Comparison of ENCODE assay signal across 27 cellular contexts in the genomic region with DNA sequence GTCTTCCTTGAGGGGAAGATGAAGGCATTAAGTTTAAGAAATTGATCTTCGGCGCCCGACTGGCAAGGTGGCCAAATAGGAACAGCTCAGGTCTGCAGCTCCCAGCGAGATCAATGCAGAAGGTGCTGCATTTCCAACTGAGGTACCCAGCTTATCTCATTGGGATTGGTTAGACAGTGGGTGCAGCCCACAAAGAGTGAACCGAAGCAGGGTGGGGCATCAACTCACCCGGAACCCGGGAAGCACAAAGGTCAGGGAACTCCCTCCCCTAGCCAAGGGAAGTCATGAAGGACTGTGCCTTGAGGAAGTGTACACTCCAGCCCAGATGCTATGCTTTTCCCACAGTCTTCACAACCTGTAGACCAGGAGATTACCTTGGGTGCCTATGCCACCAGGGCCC. TPM values are rescaled to one million over a fixed set of nuclear protein-coding genes. Genes with fewer than 3 reads are reported as not detected.
"Had no signal": no experiment of that assay in that cellular context is flagged by ENCODE, and none has a peak within 500 bp of the region (broad histone marks: within the 10 kb centered on the region; RNA-seq: fewer than 3 reads in every experiment).

No MANE protein-coding gene starts in this region.

- DNase-seq: islet precursor cell; lower lobe of right lung; mammary epithelial cell; mesenchymal stem cell; naive B cell; natural killer cell; nephron progenitor cell; occipital lobe; right lobe of liver; stimulated activated CD4-positive, alpha-beta T cell treated with anti-CD3 and anti-CD28 coated beads, Interleukin-12 subunit alpha, Interleukin-12 subunit beta, amount 100 ng/mL, for 4 hours; stimulated activated CD4-positive, alpha-beta T cell treated with anti-CD3 and anti-CD28 coated beads, Interleukin-15, amount 100 ng/mL, for 24 hours; stimulated activated CD4-positive, alpha-beta T cell treated with anti-CD3 and anti-CD28 coated beads, Interleukin-2, amount 100 ng/mL, for 24 hours; stimulated activated CD4-positive, alpha-beta T cell treated with anti-CD3 and anti-CD28 coated beads, Interleukin-4, amount 100 ng/mL, for 1 hour; stimulated activated naive B cell treated with anti-CD40 and anti-IgM and Interleukin-4, amounts not matched to agents 10 μg/mL and 1 μg/mL and 100 μg/mL, for 72 hours; stimulated activated naive CD8-positive, alpha-beta T cell treated with anti-CD3 and anti-CD28 coated beads, Interleukin-15, Interleukin-2, amounts not matched to agents 100 U/mL and 50 U/mL, for 24 hours; stomach; testis; thyroid gland; transverse colon; upper lobe of left lung had no signal

- H3K27me3 Mint-ChIP-seq: naive B cell; stimulated activated naive B cell treated with anti-CD40 and anti-IgM and Interleukin-4, amounts not matched to agents 10 μg/mL and 1 μg/mL and 100 μg/mL, for 72 hours had no signal

- H3K36me3 ChIP-seq: lower lobe of right lung, neural progenitor cell, neutrophil, right atrium auricular region, right lobe of liver, stomach, thyroid gland, transverse colon, upper lobe of left lung, vagina had no signal

- H3K9me3 Mint-ChIP-seq: nephron progenitor cell had no signal

- H3K4me1 Mint-ChIP-seq: naive B cell; natural killer cell; nephron progenitor cell; neural progenitor cell; stimulated activated naive B cell treated with anti-CD40 and anti-IgM and Interleukin-4, amounts not matched to agents 10 μg/mL and 1 μg/mL and 100 μg/mL, for 72 hours had no signal

- H3K27ac Mint-ChIP-seq: naive B cell; natural killer cell; nephron progenitor cell; neural progenitor cell; stimulated activated naive B cell treated with anti-CD40 and anti-IgM and Interleukin-4, amounts not matched to agents 10 μg/mL and 1 μg/mL and 100 μg/mL, for 72 hours had no signal

- H3K4me2 ChIP-seq: neural progenitor cell had no signal

- H3K4me3 ChIP-seq: lower lobe of right lung, neural progenitor cell, right atrium auricular region, right lobe of liver, stomach, testis, thyroid gland, transverse colon, upper lobe of left lung, vagina had no signal

- H3K79me2 ChIP-seq: parathyroid adenoma had no signal

- H3K36me3 Mint-ChIP-seq: naive B cell; neural progenitor cell; stimulated activated naive B cell treated with anti-CD40 and anti-IgM and Interleukin-4, amounts not matched to agents 10 μg/mL and 1 μg/mL and 100 μg/mL, for 72 hours had no signal

- ATAC-seq: left lobe of liver; lower lobe of right lung; natural killer cell; stimulated activated naive B cell treated with anti-CD40 and anti-IgM and Interleukin-4, amounts not matched to agents 10 μg/mL and 1 μg/mL and 100 μg/mL, for 72 hours; stimulated activated naive CD8-positive, alpha-beta T cell treated with anti-CD3 and anti-CD28 coated beads, Interleukin-15, Interleukin-2, amounts not matched to agents 100 U/mL and 50 U/mL, for 24 hours had no signal

- H2AFZ ChIP-seq: neural progenitor cell, parathyroid adenoma had no signal

- H3K27ac ChIP-seq: lower lobe of right lung, neural progenitor cell, neutrophil, parathyroid adenoma, right atrium auricular region, right lobe of liver, stomach, testis, thyroid gland, transverse colon, upper lobe of left lung, vagina had no signal

- H3K4me3 Mint-ChIP-seq: naive B cell; natural killer cell; nephron progenitor cell; neural progenitor cell; stimulated activated naive B cell treated with anti-CD40 and anti-IgM and Interleukin-4, amounts not matched to agents 10 μg/mL and 1 μg/mL and 100 μg/mL, for 72 hours had no signal

- H3K9me3 ChIP-seq: lower lobe of right lung, neutrophil, right atrium auricular region, right lobe of liver, testis, thyroid gland, transverse colon, upper lobe of left lung, vagina had no signal

- H3K27me3 ChIP-seq: neural progenitor cell, neutrophil, right atrium auricular region, right lobe of liver, stomach, testis, thyroid gland, transverse colon, upper lobe of left lung, vagina had no signal

- H3K4me1 ChIP-seq: lower lobe of right lung, neural progenitor cell, parathyroid adenoma, right atrium auricular region, right lobe of liver, testis, thyroid gland, transverse colon, upper lobe of left lung, vagina had no signal

RNA-seq across cellular contexts. Expression of gene AVPR1A, which starts 45.2 kb away (rescaled TPM):
- total RNA-seq: pulmonary artery endothelial cell had no signal
- polyA plus RNA-seq: mammary epithelial cell had no signal
